Comparison of ENCODE assay signal across 1 cellular context in genomic region chr14:75757644-75758402, GRCh38.
TF ChIP-seq lines count a peak whose summit lies in the region.

No MANE protein-coding gene starts in this region.

TF ChIP-seq in GM12878, 131 proteins besides CTCF, POLR2A, EP300 and RAD21 (continued from another document):
- no peak for TF ChIP-seq IRF5 (IDR thresholded peaks at IDR 0.05; ENCODE audit: borderline replicate concordance)
- TF ChIP-seq IKZF2 (IDR thresholded peaks at IDR 0.05), result no peak
- TF ChIP-seq CEBPZ (IDR thresholded peaks at IDR 0.05; ENCODE audit: low read depth, low read length), result no peak
- no peak for TF ChIP-seq NR2C1 (IDR thresholded peaks at IDR 0.05)
- TF ChIP-seq E2F8 (IDR thresholded peaks at IDR 0.05; ENCODE audit: low read depth, partially characterized antibody), result no peak
- TF ChIP-seq RCOR1 (conservative IDR thresholded peaks at IDR 0.05; ENCODE audit: low read depth, low read length), result no peak
- no peak for TF ChIP-seq ZNF274 (IDR thresholded peaks at IDR 0.05; ENCODE audit: insufficient read depth, insufficient read length)
- TF ChIP-seq RBBP5 (conservative IDR thresholded peaks at IDR 0.05), result no peak
- no peak for TF ChIP-seq KDM1A (IDR thresholded peaks at IDR 0.05; ENCODE audit: borderline replicate concordance)
